Comparison of ENCODE assay signal across 17 cellular contexts in genomic region chr17:68532826-68533225, GRCh38. TPM values are rescaled to one million over a fixed set of nuclear protein-coding genes. Genes with fewer than 3 reads are reported as not detected.
DNase-seq lines count a peak whose midpoint lies in the region; ATAC-seq, FAIRE-seq and TF ChIP-seq lines count a peak whose summit lies in the region.
"Had no signal": no experiment of that assay in that cellular context is flagged by ENCODE, and none has a peak within 500 bp of the region (broad histone marks: within the 10 kb centered on the region; RNA-seq: fewer than 3 reads in every experiment).

No MANE protein-coding gene starts in this region.

- ATAC-seq in A549 (no peak), HG02981 (IDR thresholded peaks at IDR 0.05; ENCODE audit: unreplicated experiment) (no peak), HG02938 (IDR thresholded peaks at IDR 0.05; ENCODE audit: unreplicated experiment) (no peak)
- no peak for ATAC-seq in stimulated activated memory B cell treated with anti-CD40 and anti-IgM and Interleukin-4, amounts not matched to agents 10 μg/mL and 1 μg/mL and 100 μg/mL, for 72 hours

- H3K9ac ChIP-seq in GM23248 (0 out of 2 replicates have a peak overlapping the region, but pooled peaks have one; percentile 1), subcutaneous abdominal adipose tissue (ENCODE audit: low read length in 5 of 5) (no peak overlapping the region)

- H3K27ac ChIP-seq in A549 (no peak overlapping the region), GM23248 (peak overlapping the region; percentile 26), subcutaneous abdominal adipose tissue (ENCODE audit: low read depth, low read length) (peak overlapping the region; percentile 9)
- H3K27ac ChIP-seq: C4-2B had no signal

- H3K9me3 ChIP-seq in A549 = no peaks in the 10 kb centered on the region
- H3K9me3 ChIP-seq in GM23248 (ENCODE audit: low read depth) = no peaks in the 10 kb centered on the region
- no peaks in the 10 kb centered on the region for H3K9me3 ChIP-seq in subcutaneous abdominal adipose tissue (ENCODE audit: control insufficient read depth in 5 of 5, low read length in 5 of 5)
- H3K9me3 ChIP-seq: BE2C, Caco-2 had no signal

- in situ Hi-C loops in GM23248 (cut with MboI) = loop anchor here (25.0 kb wide), 1 partner anchor 704 kb away; the partner anchor contains the start of gene ABCA10

- H3K4me3 ChIP-seq in A549 (no peak overlapping the region), GM23248 (no peak overlapping the region), subcutaneous abdominal adipose tissue (ENCODE audit: low read depth in 1 of 5, low read length in 5 of 5) (no peak overlapping the region)

- CTCF ChIA-PET in A549 (lab: Yijun Ruan, JAX) = interaction anchor here (1.3 to 4.8 kb wide), 2 partner anchors 29 to 226 kb away, joined by 3 to 17 read pairs; no protein-coding TSS in a partner anchor

- no peaks in the 10 kb centered on the region for H4K20me1 ChIP-seq in GM23248 (ENCODE audit: insufficient read depth)

- H3K36me3 Mint-ChIP-seq in stimulated activated memory B cell treated with anti-CD40 and anti-IgM and Interleukin-4, amounts not matched to agents 10 μg/mL and 1 μg/mL and 100 μg/mL, for 72 hours = peaks cover 70% of the 10 kb centered on the region

- peaks cover 35% of the 10 kb centered on the region for H3K79me2 ChIP-seq in GM23248 (ENCODE audit: insufficient read depth)

- no peak overlapping the region for H3K27ac Mint-ChIP-seq in stimulated activated memory B cell treated with anti-CD40 and anti-IgM and Interleukin-4, amounts not matched to agents 10 μg/mL and 1 μg/mL and 100 μg/mL, for 72 hours

- no peaks in the 10 kb centered on the region for H3K4me1 ChIP-seq in A549
- H3K4me1 ChIP-seq in GM23248 (ENCODE audit: insufficient read depth) = 0 out of 2 replicates have a peak, but pooled peaks cover 10% of the 10 kb centered on the region
- peaks cover 0 to 8% (median 6%) of the 10 kb centered on the region in 5 donors for H3K4me1 ChIP-seq in subcutaneous abdominal adipose tissue (ENCODE audit: control insufficient read depth in 5 of 5, insufficient read depth in 5 of 5, low read length in 5 of 5)
- H3K4me1 ChIP-seq: BE2C, Caco-2 had no signal

- no peak for TF ChIP-seq RAD21 in A549 (conservative IDR thresholded peaks at IDR 0.05 in 1 of 2, IDR thresholded peaks at IDR 0.05 in 1 of 2)

- TF ChIP-seq POLR2A in A549 (IDR thresholded peaks at IDR 0.05; ENCODE audit: low read length) = no peak

- DNase-seq in A549 (ENCODE audit: low read depth in 1 of 2, low spot score in 1 of 2) = no peak
- no peak for DNase-seq in GM23248
- peak; percentile 54 for DNase-seq in fibroblast of gingiva (ENCODE audit: low read depth)
- DNase-seq: BE2C; Caco-2; CD4-positive, alpha-beta memory T cell; DMS53; GF-D8; HCEC 1CT; IMR-90 had no signal

- H3K9me2 ChIP-seq in GM23248 (ENCODE audit: insufficient read depth) = no peaks in the 10 kb centered on the region

- no peak overlapping the region for H3K4me3 Mint-ChIP-seq in stimulated activated memory B cell treated with anti-CD40 and anti-IgM and Interleukin-4, amounts not matched to agents 10 μg/mL and 1 μg/mL and 100 μg/mL, for 72 hours
- H3K4me3 Mint-ChIP-seq: CD4-positive, alpha-beta memory T cell had no signal

- WGBS in A549 (ENCODE audit: missing lambda C conversion rate) = 94% methylated on average over 3 of the region's 3 CpGs
- WGBS in GM23248 (ENCODE audit: low coverage in 1 of 2, low lambda C conversion rate in 2 of 2, missing lambda C conversion rate in 2 of 2), 2 experiments = 42 to 44% methylated on average over 3 of the region's 3 CpGs

- POLR2A ChIA-PET in A549 (lab: Yijun Ruan, JAX) = no interaction called here

- TF ChIP-seq EP300 in A549 (IDR thresholded peaks at IDR 0.05) = no peak

- H3K9me3 Mint-ChIP-seq in stimulated activated memory B cell treated with anti-CD40 and anti-IgM and Interleukin-4, amounts not matched to agents 10 μg/mL and 1 μg/mL and 100 μg/mL, for 72 hours = no peaks in the 10 kb centered on the region
- H3K9me3 Mint-ChIP-seq: CD4-positive, alpha-beta memory T cell had no signal

- no peaks in the 10 kb centered on the region for H3K4me1 Mint-ChIP-seq in stimulated activated memory B cell treated with anti-CD40 and anti-IgM and Interleukin-4, amounts not matched to agents 10 μg/mL and 1 μg/mL and 100 μg/mL, for 72 hours

- H3K36me3 ChIP-seq in GM23248 (ENCODE audit: low read depth) (peaks cover 77% of the 10 kb centered on the region), subcutaneous abdominal adipose tissue (ENCODE audit: control insufficient read depth in 5 of 5, insufficient read depth in 5 of 5, low read length in 5 of 5) (peaks cover 56 to 82% (median 79%) of the 10 kb centered on the region in 5 donors)

- TF ChIP-seq CTCF in A549 (IDR thresholded peaks at IDR 0.05) = no peak

- H2AFZ ChIP-seq in GM23248 = no peak overlapping the region

- H3K27me3 ChIP-seq in GM23248 (replicated peaks; ENCODE audit: insufficient read depth) = no peaks in the 10 kb centered on the region
- no peaks in the 10 kb centered on the region for H3K27me3 ChIP-seq in subcutaneous abdominal adipose tissue (ENCODE audit: control insufficient read depth in 5 of 5, insufficient read depth in 4 of 5, low read length in 5 of 5)
- H3K27me3 ChIP-seq: BE2C had no signal

- FAIRE-seq in A549 (lab: Jason Lieb, UNC) = peak; percentile 13
- FAIRE-seq: A204.1, GM19239 had no signal

- H3K27me3 Mint-ChIP-seq in stimulated activated memory B cell treated with anti-CD40 and anti-IgM and Interleukin-4, amounts not matched to agents 10 μg/mL and 1 μg/mL and 100 μg/mL, for 72 hours = no peaks in the 10 kb centered on the region
- H3K27me3 Mint-ChIP-seq: CD4-positive, alpha-beta memory T cell had no signal

- H3K4me2 ChIP-seq in A549 (no peak overlapping the region), GM23248 (ENCODE audit: unreplicated experiment) (no peak overlapping the region)

- peaks cover 64% of the 10 kb centered on the region for H3F3A ChIP-seq in GM23248 (ENCODE audit: insufficient read depth)

TF ChIP-seq in A549, 52 proteins besides CTCF, POLR2A, EP300 and RAD21:
- TF ChIP-seq TFCP2L1 (CRISPR knock-in tag; IDR thresholded peaks at IDR 0.05) (no peak), NFE2L2 (conservative IDR thresholded peaks at IDR 0.05; ENCODE audit: low read length) (no peak), HOXA7 (CRISPR knock-in tag; IDR thresholded peaks at IDR 0.05) (no peak), ZC3H11A (IDR thresholded peaks at IDR 0.05) (no peak), BHLHE40 (IDR thresholded peaks at IDR 0.05; ENCODE audit: low read depth, low read length) (no peak), NPAS2 (CRISPR knock-in tag; IDR thresholded peaks at IDR 0.05; ENCODE audit: borderline replicate concordance) (no peak), RFX5 (IDR thresholded peaks at IDR 0.05) (no peak), MAX (IDR thresholded peaks at IDR 0.05) (no peak), MYC (IDR thresholded peaks at IDR 0.05; ENCODE audit: borderline replicate concordance, low read length) (no peak), FOXS1 (CRISPR knock-in tag; IDR thresholded peaks at IDR 0.05) (no peak), ELK1 (IDR thresholded peaks at IDR 0.05; ENCODE audit: low read depth, low read length) (no peak)
TF ChIP-seq in A549: peak in this region for 0.

RNA-seq across cellular contexts. Expression of gene PRKAR1A, which starts 20.6 kb away (rescaled TPM):
- polyA plus RNA-seq in A549 (2011; rRNA removed) (244 and 370 TPM in 2 replicates), A549 (2017; fragmentation: RNase III; extraction: RNeasy Plus Mini Kit Qiagen cat#74134 plus additional on column Dnase treatment) (239 to 259 TPM (median 244 TPM) in 3 replicates), GM23248 (2016; fragmentation: Nextera tagmentation; extraction: Ambion mirVana) (331 and 332 TPM in 2 replicates)
- 109 and 137 TPM in 2 replicates for polyA plus RNA-seq in A549 (2012; cell fraction: cytosol; rRNA removed)
- 108 and 114 TPM in 2 replicates for polyA plus RNA-seq in A549 (2012; cell fraction: nucleus; rRNA removed)
- polyA minus RNA-seq in A549 (2011; rRNA and poly(A)+ RNA removed) = 386 and 403 TPM in 2 replicates
- total RNA-seq in GM23248 (2014; rRNA removed; shearing (Covaris generic)) = 281 and 287 TPM in 2 replicates

Comparison
In these comparisons a context has a peak if more than half of its experiments do, and no peak if none do; other contexts are left out.
1. H3K27ac ChIP-seq: peak in GM23248 (single experiment) and subcutaneous abdominal adipose tissue (single experiment); none in A549 (0 of 2).